ENCODE assay signal across 5 cellular contexts in the genomic region with DNA sequence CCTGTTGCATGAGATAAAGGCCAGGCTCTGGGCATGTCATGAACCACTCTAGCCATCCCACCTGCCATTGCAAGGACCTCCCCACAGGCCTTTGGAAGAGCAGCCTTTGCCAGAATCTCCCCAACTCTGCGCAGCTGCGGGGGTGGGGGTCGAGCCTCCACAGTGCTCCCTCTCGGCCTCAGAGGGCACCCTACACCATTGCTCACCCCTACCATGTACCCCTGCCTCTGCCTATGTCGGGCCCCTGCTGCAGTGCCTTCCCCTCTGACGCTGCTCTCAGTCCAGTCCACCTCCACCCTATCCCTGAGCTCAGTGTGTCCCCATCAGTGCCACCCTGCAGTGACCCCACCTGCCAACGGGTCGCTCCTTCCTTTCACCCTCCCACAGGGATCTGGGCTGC.
"Had no signal": no experiment of that assay in that cellular context is flagged by ENCODE, and none has a peak within 500 bp of the region (broad histone marks: within the 10 kb centered on the region; RNA-seq: fewer than 3 reads in every experiment).

No MANE protein-coding gene starts in this region.

- H3K36me3 Mint-ChIP-seq: IgD-negative memory B cell had no signal

- DNase-seq: H9, HCEC 1CT had no signal

- H3K27ac ChIP-seq: HL-60 had no signal

- H3K4me3 ChIP-seq: GM23338 had no signal

- H3K4me1 Mint-ChIP-seq: GM23338, IgD-negative memory B cell had no signal

- H3K4me3 Mint-ChIP-seq: GM23338, H9, IgD-negative memory B cell had no signal

- H3K27ac Mint-ChIP-seq: GM23338, IgD-negative memory B cell had no signal

- H3K9me3 Mint-ChIP-seq: GM23338, H9 had no signal

- ATAC-seq: GM23338 had no signal
